ENCODE assay signal across 1 cellular context in the genomic region with DNA sequence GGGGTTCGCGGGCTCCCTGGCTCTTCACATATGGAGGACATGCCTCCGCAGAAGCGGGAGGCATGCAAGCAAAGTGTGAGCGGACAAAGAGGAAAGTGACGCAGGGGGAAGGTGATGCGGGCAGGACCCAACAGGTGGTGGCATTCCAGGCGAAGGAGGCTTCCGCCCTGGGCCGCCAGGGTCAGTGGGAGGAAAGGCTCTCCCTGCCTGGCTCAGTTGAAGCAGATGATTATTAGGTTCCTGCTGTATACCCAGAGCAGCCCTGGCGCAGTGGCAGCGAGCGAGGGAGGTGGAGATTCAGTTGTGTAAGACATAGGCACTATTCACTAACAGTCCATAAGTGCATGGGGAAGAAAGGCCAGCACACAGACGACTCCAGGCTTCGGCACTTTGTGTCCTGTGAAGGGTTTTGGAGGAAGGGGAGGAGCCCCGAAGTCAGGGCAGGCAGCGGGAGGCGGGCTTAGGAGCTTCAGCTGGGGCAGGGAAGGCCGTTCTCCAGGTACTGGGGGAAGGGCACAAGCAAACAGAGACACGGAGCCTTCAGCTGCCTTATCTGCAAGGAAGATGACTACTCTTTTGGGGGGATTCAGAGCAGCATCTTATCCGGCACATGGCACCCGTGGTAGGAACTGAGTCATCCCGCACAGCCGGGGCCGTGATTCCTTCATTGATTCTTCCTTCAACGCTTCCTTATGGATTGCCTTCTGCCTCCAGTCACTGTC.
TF ChIP-seq lines count a peak whose summit lies in the region.

No MANE protein-coding gene starts in this region.

TF ChIP-seq in WTC11, 78 proteins besides CTCF, POLR2A, EP300 and RAD21 (continued from another document):
- TF ChIP-seq, protein P1, sequence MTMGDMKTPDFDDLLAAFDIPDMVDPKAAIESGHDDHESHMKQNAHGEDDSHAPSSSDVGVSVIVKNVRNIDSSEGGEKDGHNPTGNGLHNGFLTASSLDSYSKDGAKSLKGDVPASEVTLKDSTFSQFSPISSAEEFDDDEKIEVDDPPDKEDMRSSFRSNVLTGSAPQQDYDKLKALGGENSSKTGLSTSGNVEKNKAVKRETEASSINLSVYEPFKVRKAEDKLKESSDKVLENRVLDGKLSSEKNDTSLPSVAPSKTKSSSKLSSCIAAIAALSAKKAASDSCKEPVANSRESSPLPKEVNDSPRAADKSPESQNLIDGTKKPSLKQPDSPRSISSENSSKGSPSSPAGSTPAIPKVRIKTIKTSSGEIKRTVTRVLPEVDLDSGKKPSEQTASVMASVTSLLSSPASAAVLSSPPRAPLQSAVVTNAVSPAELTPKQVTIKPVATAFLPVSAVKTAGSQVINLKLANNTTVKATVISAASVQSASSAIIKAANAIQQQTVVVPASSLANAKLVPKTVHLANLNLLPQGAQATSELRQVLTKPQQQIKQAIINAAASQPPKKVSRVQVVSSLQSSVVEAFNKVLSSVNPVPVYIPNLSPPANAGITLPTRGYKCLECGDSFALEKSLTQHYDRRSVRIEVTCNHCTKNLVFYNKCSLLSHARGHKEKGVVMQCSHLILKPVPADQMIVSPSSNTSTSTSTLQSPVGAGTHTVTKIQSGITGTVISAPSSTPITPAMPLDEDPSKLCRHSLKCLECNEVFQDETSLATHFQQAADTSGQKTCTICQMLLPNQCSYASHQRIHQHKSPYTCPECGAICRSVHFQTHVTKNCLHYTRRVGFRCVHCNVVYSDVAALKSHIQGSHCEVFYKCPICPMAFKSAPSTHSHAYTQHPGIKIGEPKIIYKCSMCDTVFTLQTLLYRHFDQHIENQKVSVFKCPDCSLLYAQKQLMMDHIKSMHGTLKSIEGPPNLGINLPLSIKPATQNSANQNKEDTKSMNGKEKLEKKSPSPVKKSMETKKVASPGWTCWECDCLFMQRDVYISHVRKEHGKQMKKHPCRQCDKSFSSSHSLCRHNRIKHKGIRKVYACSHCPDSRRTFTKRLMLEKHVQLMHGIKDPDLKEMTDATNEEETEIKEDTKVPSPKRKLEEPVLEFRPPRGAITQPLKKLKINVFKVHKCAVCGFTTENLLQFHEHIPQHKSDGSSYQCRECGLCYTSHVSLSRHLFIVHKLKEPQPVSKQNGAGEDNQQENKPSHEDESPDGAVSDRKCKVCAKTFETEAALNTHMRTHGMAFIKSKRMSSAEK (CRISPR knock-in tag; IDR thresholded peaks at IDR 0.05; ENCODE audit: borderline replicate concordance): 0 out of 2 replicates have a peak, but pooled peaks have one; percentile 42
- TF ChIP-seq CBFB (CRISPR knock-in tag; IDR thresholded peaks at IDR 0.05; ENCODE audit: low read depth) (peak; percentile 86; the same call in 1 of the 2 replicates), SP1 (CRISPR knock-in tag; conservative IDR thresholded peaks at IDR 0.05) (0 out of 2 replicates have a peak, but pooled peaks have one; percentile 27), ZBTB21 (CRISPR knock-in tag; IDR thresholded peaks at IDR 0.05; ENCODE audit: borderline replicate concordance) (peak; percentile 63; the same call in 1 of the 2 replicates), TEAD4 (CRISPR knock-in tag; IDR thresholded peaks at IDR 0.05) (peak; percentile 93), ZNF263 (CRISPR knock-in tag; IDR thresholded peaks at IDR 0.05; ENCODE audit: low read depth) (no peak), ZNF232 (CRISPR knock-in tag; IDR thresholded peaks at IDR 0.05) (0 out of 2 replicates have a peak, but pooled peaks have one; percentile 41), ZNF423 (CRISPR knock-in tag; IDR thresholded peaks at IDR 0.05) (0 out of 2 replicates have a peak, but pooled peaks have one; percentile 20), ZNF219 (CRISPR knock-in tag; IDR thresholded peaks at IDR 0.05; ENCODE audit: borderline replicate concordance) (no peak), GTF2I (CRISPR knock-in tag; conservative IDR thresholded peaks at IDR 0.05) (no peak), MYBL2 (CRISPR knock-in tag; IDR thresholded peaks at IDR 0.05) (no peak), NR3C1 (CRISPR knock-in tag; conservative IDR thresholded peaks at IDR 0.05; ENCODE audit: low read depth) (no peak), FOXP1 (CRISPR knock-in tag; IDR thresholded peaks at IDR 0.05; ENCODE audit: borderline replicate concordance) (0 out of 2 replicates have a peak, but pooled peaks have one; percentile 30), NFATC4 (CRISPR knock-in tag; IDR thresholded peaks at IDR 0.05) (no peak), TEAD1 (CRISPR knock-in tag; IDR thresholded peaks at IDR 0.05) (peak; percentile 95; the same call in 1 of the 2 replicates)
- TF ChIP-seq, protein P2, sequence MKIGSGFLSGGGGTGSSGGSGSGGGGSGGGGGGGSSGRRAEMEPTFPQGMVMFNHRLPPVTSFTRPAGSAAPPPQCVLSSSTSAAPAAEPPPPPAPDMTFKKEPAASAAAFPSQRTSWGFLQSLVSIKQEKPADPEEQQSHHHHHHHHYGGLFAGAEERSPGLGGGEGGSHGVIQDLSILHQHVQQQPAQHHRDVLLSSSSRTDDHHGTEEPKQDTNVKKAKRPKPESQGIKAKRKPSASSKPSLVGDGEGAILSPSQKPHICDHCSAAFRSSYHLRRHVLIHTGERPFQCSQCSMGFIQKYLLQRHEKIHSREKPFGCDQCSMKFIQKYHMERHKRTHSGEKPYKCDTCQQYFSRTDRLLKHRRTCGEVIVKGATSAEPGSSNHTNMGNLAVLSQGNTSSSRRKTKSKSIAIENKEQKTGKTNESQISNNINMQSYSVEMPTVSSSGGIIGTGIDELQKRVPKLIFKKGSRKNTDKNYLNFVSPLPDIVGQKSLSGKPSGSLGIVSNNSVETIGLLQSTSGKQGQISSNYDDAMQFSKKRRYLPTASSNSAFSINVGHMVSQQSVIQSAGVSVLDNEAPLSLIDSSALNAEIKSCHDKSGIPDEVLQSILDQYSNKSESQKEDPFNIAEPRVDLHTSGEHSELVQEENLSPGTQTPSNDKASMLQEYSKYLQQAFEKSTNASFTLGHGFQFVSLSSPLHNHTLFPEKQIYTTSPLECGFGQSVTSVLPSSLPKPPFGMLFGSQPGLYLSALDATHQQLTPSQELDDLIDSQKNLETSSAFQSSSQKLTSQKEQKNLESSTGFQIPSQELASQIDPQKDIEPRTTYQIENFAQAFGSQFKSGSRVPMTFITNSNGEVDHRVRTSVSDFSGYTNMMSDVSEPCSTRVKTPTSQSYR (CRISPR knock-in tag; IDR thresholded peaks at IDR 0.05): 0 out of 2 replicates have a peak, but pooled peaks have one; percentile 24
- TF ChIP-seq, protein P3, sequence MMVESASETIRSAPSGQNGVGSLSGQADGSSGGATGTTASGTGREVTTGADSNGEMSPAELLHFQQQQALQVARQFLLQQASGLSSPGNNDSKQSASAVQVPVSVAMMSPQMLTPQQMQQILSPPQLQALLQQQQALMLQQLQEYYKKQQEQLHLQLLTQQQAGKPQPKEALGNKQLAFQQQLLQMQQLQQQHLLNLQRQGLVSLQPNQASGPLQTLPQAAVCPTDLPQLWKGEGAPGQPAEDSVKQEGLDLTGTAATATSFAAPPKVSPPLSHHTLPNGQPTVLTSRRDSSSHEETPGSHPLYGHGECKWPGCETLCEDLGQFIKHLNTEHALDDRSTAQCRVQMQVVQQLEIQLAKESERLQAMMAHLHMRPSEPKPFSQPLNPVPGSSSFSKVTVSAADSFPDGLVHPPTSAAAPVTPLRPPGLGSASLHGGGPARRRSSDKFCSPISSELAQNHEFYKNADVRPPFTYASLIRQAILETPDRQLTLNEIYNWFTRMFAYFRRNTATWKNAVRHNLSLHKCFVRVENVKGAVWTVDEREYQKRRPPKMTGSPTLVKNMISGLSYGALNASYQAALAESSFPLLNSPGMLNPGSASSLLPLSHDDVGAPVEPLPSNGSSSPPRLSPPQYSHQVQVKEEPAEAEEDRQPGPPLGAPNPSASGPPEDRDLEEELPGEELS (CRISPR knock-in tag; IDR thresholded peaks at IDR 0.05): 0 out of 2 replicates have a peak, but pooled peaks have one; percentile 50
- TF ChIP-seq, protein P4, sequence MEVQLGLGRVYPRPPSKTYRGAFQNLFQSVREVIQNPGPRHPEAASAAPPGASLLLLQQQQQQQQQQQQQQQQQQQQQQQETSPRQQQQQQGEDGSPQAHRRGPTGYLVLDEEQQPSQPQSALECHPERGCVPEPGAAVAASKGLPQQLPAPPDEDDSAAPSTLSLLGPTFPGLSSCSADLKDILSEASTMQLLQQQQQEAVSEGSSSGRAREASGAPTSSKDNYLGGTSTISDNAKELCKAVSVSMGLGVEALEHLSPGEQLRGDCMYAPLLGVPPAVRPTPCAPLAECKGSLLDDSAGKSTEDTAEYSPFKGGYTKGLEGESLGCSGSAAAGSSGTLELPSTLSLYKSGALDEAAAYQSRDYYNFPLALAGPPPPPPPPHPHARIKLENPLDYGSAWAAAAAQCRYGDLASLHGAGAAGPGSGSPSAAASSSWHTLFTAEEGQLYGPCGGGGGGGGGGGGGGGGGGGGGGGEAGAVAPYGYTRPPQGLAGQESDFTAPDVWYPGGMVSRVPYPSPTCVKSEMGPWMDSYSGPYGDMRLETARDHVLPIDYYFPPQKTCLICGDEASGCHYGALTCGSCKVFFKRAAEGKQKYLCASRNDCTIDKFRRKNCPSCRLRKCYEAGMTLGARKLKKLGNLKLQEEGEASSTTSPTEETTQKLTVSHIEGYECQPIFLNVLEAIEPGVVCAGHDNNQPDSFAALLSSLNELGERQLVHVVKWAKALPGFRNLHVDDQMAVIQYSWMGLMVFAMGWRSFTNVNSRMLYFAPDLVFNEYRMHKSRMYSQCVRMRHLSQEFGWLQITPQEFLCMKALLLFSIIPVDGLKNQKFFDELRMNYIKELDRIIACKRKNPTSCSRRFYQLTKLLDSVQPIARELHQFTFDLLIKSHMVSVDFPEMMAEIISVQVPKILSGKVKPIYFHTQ (CRISPR knock-in tag; IDR thresholded peaks at IDR 0.05): no peak; the same call in 1 of the 2 replicates
- TF ChIP-seq, protein P5, sequence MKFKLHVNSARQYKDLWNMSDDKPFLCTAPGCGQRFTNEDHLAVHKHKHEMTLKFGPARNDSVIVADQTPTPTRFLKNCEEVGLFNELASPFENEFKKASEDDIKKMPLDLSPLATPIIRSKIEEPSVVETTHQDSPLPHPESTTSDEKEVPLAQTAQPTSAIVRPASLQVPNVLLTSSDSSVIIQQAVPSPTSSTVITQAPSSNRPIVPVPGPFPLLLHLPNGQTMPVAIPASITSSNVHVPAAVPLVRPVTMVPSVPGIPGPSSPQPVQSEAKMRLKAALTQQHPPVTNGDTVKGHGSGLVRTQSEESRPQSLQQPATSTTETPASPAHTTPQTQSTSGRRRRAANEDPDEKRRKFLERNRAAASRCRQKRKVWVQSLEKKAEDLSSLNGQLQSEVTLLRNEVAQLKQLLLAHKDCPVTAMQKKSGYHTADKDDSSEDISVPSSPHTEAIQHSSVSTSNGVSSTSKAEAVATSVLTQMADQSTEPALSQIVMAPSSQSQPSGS (CRISPR knock-in tag; IDR thresholded peaks at IDR 0.05; ENCODE audit: borderline replicate concordance, low read depth): no peak
- TF ChIP-seq, protein P6, sequence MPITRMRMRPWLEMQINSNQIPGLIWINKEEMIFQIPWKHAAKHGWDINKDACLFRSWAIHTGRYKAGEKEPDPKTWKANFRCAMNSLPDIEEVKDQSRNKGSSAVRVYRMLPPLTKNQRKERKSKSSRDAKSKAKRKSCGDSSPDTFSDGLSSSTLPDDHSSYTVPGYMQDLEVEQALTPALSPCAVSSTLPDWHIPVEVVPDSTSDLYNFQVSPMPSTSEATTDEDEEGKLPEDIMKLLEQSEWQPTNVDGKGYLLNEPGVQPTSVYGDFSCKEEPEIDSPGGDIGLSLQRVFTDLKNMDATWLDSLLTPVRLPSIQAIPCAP (CRISPR knock-in tag; IDR thresholded peaks at IDR 0.05): no peak
- TF ChIP-seq, protein P7, sequence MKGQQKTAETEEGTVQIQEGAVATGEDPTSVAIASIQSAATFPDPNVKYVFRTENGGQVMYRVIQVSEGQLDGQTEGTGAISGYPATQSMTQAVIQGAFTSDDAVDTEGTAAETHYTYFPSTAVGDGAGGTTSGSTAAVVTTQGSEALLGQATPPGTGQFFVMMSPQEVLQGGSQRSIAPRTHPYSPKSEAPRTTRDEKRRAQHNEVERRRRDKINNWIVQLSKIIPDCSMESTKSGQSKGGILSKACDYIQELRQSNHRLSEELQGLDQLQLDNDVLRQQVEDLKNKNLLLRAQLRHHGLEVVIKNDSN (CRISPR knock-in tag; IDR thresholded peaks at IDR 0.05): peak; percentile 44; the same call in 1 of the 2 replicates
TF ChIP-seq in WTC11: peak in this region for 14.
